ENCODE assay signal across 1 cellular context in genomic region chr6:43770417-43771209, GRCh38.
TF ChIP-seq lines count a peak whose summit lies in the region.

No MANE protein-coding gene starts in this region.

TF ChIP-seq in K562, 482 proteins besides CTCF, POLR2A, EP300 and RAD21 (continued from another document and continues in another):
- TF ChIP-seq ETV5 (CRISPR knock-in tag; IDR thresholded peaks at IDR 0.05; ENCODE audit: low read depth), result no peak
- TF ChIP-seq HMG20B (CRISPR knock-in tag; IDR thresholded peaks at IDR 0.05), result peak; percentile 85; the same call in 1 of the 2 replicates
- no peak for TF ChIP-seq E4F1 (CRISPR knock-in tag; IDR thresholded peaks at IDR 0.05; ENCODE audit: borderline replicate concordance)
- no peak for TF ChIP-seq ZNF41 (CRISPR knock-in tag; conservative IDR thresholded peaks at IDR 0.05)
- TF ChIP-seq ZKSCAN3 (CRISPR knock-in tag; IDR thresholded peaks at IDR 0.05), result no peak
- no peak for TF ChIP-seq BCLAF1 (IDR thresholded peaks at IDR 0.05; ENCODE audit: borderline replicate concordance in 1 of 2, control insufficient read depth in 1 of 2, low read depth in 2 of 2, low read length in 1 of 2)
- no peak for TF ChIP-seq ETV1 (tag; conservative IDR thresholded peaks at IDR 0.05; ENCODE audit: low read depth)
- no peak for TF ChIP-seq ZNF232 (CRISPR knock-in tag; IDR thresholded peaks at IDR 0.05)
- TF ChIP-seq ZNF511 (CRISPR knock-in tag; IDR thresholded peaks at IDR 0.05), result no peak; the same call in 1 of the 2 replicates
- TF ChIP-seq HMGXB4 (CRISPR knock-in tag; IDR thresholded peaks at IDR 0.05), result no peak
- TF ChIP-seq POLR2G (IDR thresholded peaks at IDR 0.05; ENCODE audit: low read depth, low read length), result peak; percentile 74
- no peak for TF ChIP-seq KLF1 (tag; IDR thresholded peaks at IDR 0.05)
- TF ChIP-seq RBFOX2 (IDR thresholded peaks at IDR 0.05; ENCODE audit: low read depth, low read length), result peak; percentile 77
- no peak for TF ChIP-seq CBFA2T3 (IDR thresholded peaks at IDR 0.05)
- no peak for TF ChIP-seq JUND (IDR thresholded peaks at IDR 0.05; ENCODE audit: borderline replicate concordance, low read depth, low read length)
- TF ChIP-seq JUND (tag; IDR thresholded peaks at IDR 0.05; ENCODE audit: borderline replicate concordance, low read depth, low read length), result no peak
- no peak for TF ChIP-seq MYNN (IDR thresholded peaks at IDR 0.05)
- TF ChIP-seq MYNN (CRISPR knock-in tag; IDR thresholded peaks at IDR 0.05), result no peak
- TF ChIP-seq SOX6 (IDR thresholded peaks at IDR 0.05), result no peak; the same call in 1 of the 2 replicates
- no peak for TF ChIP-seq DMBX1 (CRISPR knock-in tag; IDR thresholded peaks at IDR 0.05; ENCODE audit: borderline replicate concordance)
- TF ChIP-seq HES1 (IDR thresholded peaks at IDR 0.05; ENCODE audit: low read depth), result no peak
- TF ChIP-seq SRSF7 (optimal IDR thresholded peaks at IDR 0.05; ENCODE audit: low read depth, low read length), result peak; percentile 6
- TF ChIP-seq RUNX1 (IDR thresholded peaks at IDR 0.05; ENCODE audit: low read depth), result no peak
- peak in 1 of 2 experiments; percentile 42; a peak in 1 of 4 replicates for TF ChIP-seq SIN3A (IDR thresholded peaks at IDR 0.05; ENCODE audit: borderline replicate concordance in 2 of 2, control insufficient read depth in 1 of 2, low read depth in 2 of 2, low read length in 2 of 2)
- no peak for TF ChIP-seq RBM34 (IDR thresholded peaks at IDR 0.05; ENCODE audit: borderline replicate concordance, insufficient read depth, low read length)
- no peak for TF ChIP-seq CXXC5 (CRISPR knock-in tag; IDR thresholded peaks at IDR 0.05)
- no peak for TF ChIP-seq ZNF324 (CRISPR knock-in tag; IDR thresholded peaks at IDR 0.05)
- peak; percentile 94 to 95; a peak in 3 of 4 replicates for TF ChIP-seq KDM1A (IDR thresholded peaks at IDR 0.05)
- TF ChIP-seq CREB3 (tag; conservative IDR thresholded peaks at IDR 0.05; ENCODE audit: low read depth), result no peak
- no peak for TF ChIP-seq ZNF24 (IDR thresholded peaks at IDR 0.05)
- TF ChIP-seq ZNF518B (CRISPR knock-in tag; IDR thresholded peaks at IDR 0.05), result no peak
- TF ChIP-seq GABPB2 (CRISPR knock-in tag; conservative IDR thresholded peaks at IDR 0.05), result no peak
- TF ChIP-seq NRF1 (conservative IDR thresholded peaks at IDR 0.05 in 1 of 2, IDR thresholded peaks at IDR 0.05 in 1 of 2), result no peak; a peak in 1 of 4 replicates
- no peak for TF ChIP-seq SNAPC5 (CRISPR knock-in tag; IDR thresholded peaks at IDR 0.05)
- TF ChIP-seq HNRNPK (IDR thresholded peaks at IDR 0.05; ENCODE audit: low read depth, low read length, poor library complexity, severe bottlenecking), result peak; percentile 67
- no peak for TF ChIP-seq SNIP1 (IDR thresholded peaks at IDR 0.05; ENCODE audit: low read depth)
- peak; percentile 99 for TF ChIP-seq PHF21A (IDR thresholded peaks at IDR 0.05; ENCODE audit: borderline replicate concordance, low read depth)
- peak; percentile 46; the same call in 1 of the 2 replicates for TF ChIP-seq ZBTB2 (IDR thresholded peaks at IDR 0.05)
- TF ChIP-seq RREB1 (CRISPR knock-in tag; IDR thresholded peaks at IDR 0.05), result no peak
- no peak for TF ChIP-seq ZNF644 (tag; IDR thresholded peaks at IDR 0.05; ENCODE audit: low read depth)
- no peak for TF ChIP-seq TEAD1 (CRISPR knock-in tag; IDR thresholded peaks at IDR 0.05)
- peak; percentile 38; the same call in 1 of the 2 replicates for TF ChIP-seq GABPA (tag; conservative IDR thresholded peaks at IDR 0.05; ENCODE audit: low read depth)
- TF ChIP-seq SAFB2 (IDR thresholded peaks at IDR 0.05; ENCODE audit: borderline replicate concordance, low read depth, low read length, severe bottlenecking), result no peak
- TF ChIP-seq DDX20 (tag; IDR thresholded peaks at IDR 0.05; ENCODE audit: low read depth), result no peak
